In genomic region chr10:988667-989545, GRCh38 we compare ENCODE assay signal across 8 cellular contexts. TPM values are rescaled to one million over a fixed set of nuclear protein-coding genes. Genes with fewer than 3 reads are reported as not detected.
DNase-seq lines count a peak whose midpoint lies in the region; ATAC-seq and TF ChIP-seq lines count a peak whose summit lies in the region.

No MANE protein-coding gene starts in this region.

- peak; percentile 12 for DNase-seq in activated naive CD4-positive, alpha-beta T cell treated with anti-CD3 and anti-CD28 coated beads for 36 hours
- no peak for DNase-seq in activated naive CD4-positive, alpha-beta T cell (lab: John Stamatoyannopoulos, UW)
- DNase-seq in LNCaP clone FGC (ENCODE audit: low read depth) (no peak), type B pancreatic cell (ENCODE audit: extremely low spot score, unreplicated experiment) (no peak), cerebellar cortex (ENCODE audit: low spot score) (no peak)
- DNase-seq in central memory CD8-positive, alpha-beta T cell (ENCODE audit: low spot score in 2 of 2): no peak

- H3K4me1 ChIP-seq in mesodermal cell (ENCODE audit: control insufficient read depth, insufficient read depth, low read length, poor library complexity, severe bottlenecking): peaks cover 14% of the 10 kb centered on the region

- H3K27ac Mint-ChIP-seq in activated naive CD4-positive, alpha-beta T cell treated with anti-CD3 and anti-CD28 coated beads for 36 hours: peak overlapping the region; percentile 86
- H3K27ac Mint-ChIP-seq in central memory CD8-positive, alpha-beta T cell (ENCODE audit: low read depth): peak overlapping the region; percentile 94
- H3K27ac Mint-ChIP-seq in type B pancreatic cell: peak overlapping the region; percentile 97

- peaks cover 35% of the 10 kb centered on the region for H3K36me3 Mint-ChIP-seq in activated naive CD4-positive, alpha-beta T cell treated with anti-CD3 and anti-CD28 coated beads for 36 hours (ENCODE audit: low read depth)
- H3K36me3 Mint-ChIP-seq in central memory CD8-positive, alpha-beta T cell (ENCODE audit: insufficient read depth): peaks cover 27% of the 10 kb centered on the region
- peaks cover 14% of the 10 kb centered on the region for H3K36me3 Mint-ChIP-seq in type B pancreatic cell

- peaks cover 38% of the 10 kb centered on the region for H3K4me1 Mint-ChIP-seq in activated naive CD4-positive, alpha-beta T cell treated with anti-CD3 and anti-CD28 coated beads for 36 hours (ENCODE audit: low read depth)
- peaks cover 30% of the 10 kb centered on the region for H3K4me1 Mint-ChIP-seq in central memory CD8-positive, alpha-beta T cell
- peaks cover 20% of the 10 kb centered on the region for H3K4me1 Mint-ChIP-seq in type B pancreatic cell (ENCODE audit: unreplicated experiment)

- ATAC-seq in central memory CD8-positive, alpha-beta T cell (replicated peaks; ENCODE audit: extremely low read depth, poor library complexity, severe bottlenecking): peak; percentile 3
- ATAC-seq in GM21526 (IDR thresholded peaks at IDR 0.05; ENCODE audit: low FRiP score, unreplicated experiment): no peak

- CTCF ChIA-PET in activated naive CD4-positive, alpha-beta T cell treated with anti-CD3 and anti-CD28 coated beads for 36 hours (lab: Charles Lee): no interaction called here

- H3K4me3 Mint-ChIP-seq in activated naive CD4-positive, alpha-beta T cell treated with anti-CD3 and anti-CD28 coated beads for 36 hours: peak overlapping the region; percentile 95
- peak overlapping the region; percentile 94 for H3K4me3 Mint-ChIP-seq in central memory CD8-positive, alpha-beta T cell
- peak overlapping the region; percentile 98 for H3K4me3 Mint-ChIP-seq in type B pancreatic cell

- peaks cover 43% of the 10 kb centered on the region for H3K36me3 ChIP-seq in mesodermal cell (ENCODE audit: control insufficient read depth, insufficient read depth, low read length)

- no peaks in the 10 kb centered on the region for H3K27me3 Mint-ChIP-seq in activated naive CD4-positive, alpha-beta T cell treated with anti-CD3 and anti-CD28 coated beads for 36 hours (ENCODE audit: low read depth)
- no peaks in the 10 kb centered on the region for H3K27me3 Mint-ChIP-seq in central memory CD8-positive, alpha-beta T cell
- H3K27me3 Mint-ChIP-seq in type B pancreatic cell: no peaks in the 10 kb centered on the region

- H3K4me3 ChIP-seq in LNCaP clone FGC (ENCODE audit: low read depth, low read length) (peak overlapping the region; percentile 92), mesodermal cell (ENCODE audit: extremely low read depth, insufficient read depth, low read length, poor library complexity, severe bottlenecking) (peak overlapping the region; percentile 85)

- H3K9me3 Mint-ChIP-seq in activated naive CD4-positive, alpha-beta T cell treated with anti-CD3 and anti-CD28 coated beads for 36 hours: no peaks in the 10 kb centered on the region
- H3K9me3 Mint-ChIP-seq in central memory CD8-positive, alpha-beta T cell: no peaks in the 10 kb centered on the region
- no peaks in the 10 kb centered on the region for H3K9me3 Mint-ChIP-seq in type B pancreatic cell

- TF ChIP-seq CTCF in LNCaP clone FGC (IDR thresholded peaks at IDR 0.05; ENCODE audit: control insufficient read depth, extremely low read depth, insufficient read depth): no peak
- no peak for TF ChIP-seq CTCF in type B pancreatic cell (conservative IDR thresholded peaks at IDR 0.05)

- WGBS in mesodermal cell (ENCODE audit: insufficient coverage in 2 of 2), 2 experiments: 27 to 37% methylated on average over 25 of the region's 42 CpGs

- intact Hi-C loops in activated naive CD4-positive, alpha-beta T cell treated with anti-CD3 and anti-CD28 coated beads for 36 hours (cut with micrococcal nuclease): loop anchor here (1.0 to 5.0 kb wide), 4 partner anchors 58 to 852 kb away; partner anchors contain the start of genes IDI1, LARP4B, WDR37 and ZMYND11

- H3K9me3 ChIP-seq in mesodermal cell (ENCODE audit: control insufficient read depth, low read length): no peaks in the 10 kb centered on the region

- peak overlapping the region; percentile 85 for H3K27ac ChIP-seq in mesodermal cell (ENCODE audit: low read depth, low read length, severe bottlenecking)

RNA-seq across cellular contexts. Expression of gene GTPBP4, which starts 0.7 kb away (rescaled TPM):
- 10 to 100 TPM; 98.3 to 98.9 TPM for total RNA-seq in activated naive CD4-positive, alpha-beta T cell treated with anti-CD3 and anti-CD28 coated beads for 36 hours
- polyA plus RNA-seq in mesodermal cell (2013, experiment 1 of 2): 54.4 TPM
- 65.8 TPM for polyA plus RNA-seq in mesodermal cell (2013, experiment 2 of 2)
- total RNA-seq in type B pancreatic cell (ENCODE audit: low replicate concordance): 57.8 and 65.9 TPM in 2 replicates

RNA-seq across cellular contexts. Expression of gene IDI2, which starts 36.8 kb away (rescaled TPM):
- total RNA-seq in activated naive CD4-positive, alpha-beta T cell treated with anti-CD3 and anti-CD28 coated beads for 36 hours: not detected
- polyA plus RNA-seq in mesodermal cell (2013, experiment 1 of 2): not detected
- not detected for polyA plus RNA-seq in mesodermal cell (2013, experiment 2 of 2)
- not detected in 2 replicates for total RNA-seq in type B pancreatic cell (ENCODE audit: low replicate concordance)

RNA-seq across cellular contexts. Expression of gene LARP4B, which starts 57.4 kb away (rescaled TPM):
- total RNA-seq in activated naive CD4-positive, alpha-beta T cell treated with anti-CD3 and anti-CD28 coated beads for 36 hours: 10 to 100 TPM; 66.7 to 69.3 TPM
- polyA plus RNA-seq in mesodermal cell (2013, experiment 1 of 2): 29.4 TPM
- polyA plus RNA-seq in mesodermal cell (2013, experiment 2 of 2): 26.4 TPM
- total RNA-seq in type B pancreatic cell (ENCODE audit: low replicate concordance): 82.1 and 96.4 TPM in 2 replicates
